In the genomic region with DNA sequence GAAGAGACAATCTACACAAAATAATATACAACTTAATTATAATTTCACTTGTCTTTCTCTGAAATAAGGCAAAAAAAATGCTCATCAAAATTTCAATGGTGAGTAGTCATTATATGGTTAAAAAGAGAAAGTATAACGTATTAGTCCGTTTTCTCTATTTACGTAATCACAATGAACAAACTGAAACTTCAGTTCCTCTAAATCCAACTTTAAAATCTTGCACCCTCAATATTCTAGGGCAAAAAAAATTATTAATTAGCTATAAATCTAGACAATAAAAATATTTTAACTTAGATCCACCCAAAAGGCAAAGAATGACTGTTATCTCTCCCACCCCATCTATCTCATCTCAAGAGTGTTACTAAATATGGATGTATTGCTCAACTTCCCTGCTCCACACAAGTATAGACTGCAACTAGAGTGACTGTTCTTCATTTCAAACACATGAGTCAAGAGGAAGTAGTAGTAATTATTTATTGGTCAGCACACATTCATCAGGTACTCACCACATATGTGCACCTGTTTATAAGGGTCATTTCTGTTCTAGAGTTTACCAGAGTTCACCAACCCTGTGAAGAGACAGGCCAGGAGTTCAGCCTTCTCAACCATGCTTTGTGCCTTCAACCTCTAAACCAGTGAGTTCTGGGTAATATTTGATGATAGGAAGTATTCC, we compare ENCODE assay signal across 2 cellular contexts.
TF ChIP-seq lines count a peak whose summit lies in the region.

No MANE protein-coding gene starts in this region.

TF ChIP-seq in IMR-90, 13 proteins besides CTCF, POLR2A, EP300 and RAD21 (continued from another document):
- TF ChIP-seq, protein P1, sequence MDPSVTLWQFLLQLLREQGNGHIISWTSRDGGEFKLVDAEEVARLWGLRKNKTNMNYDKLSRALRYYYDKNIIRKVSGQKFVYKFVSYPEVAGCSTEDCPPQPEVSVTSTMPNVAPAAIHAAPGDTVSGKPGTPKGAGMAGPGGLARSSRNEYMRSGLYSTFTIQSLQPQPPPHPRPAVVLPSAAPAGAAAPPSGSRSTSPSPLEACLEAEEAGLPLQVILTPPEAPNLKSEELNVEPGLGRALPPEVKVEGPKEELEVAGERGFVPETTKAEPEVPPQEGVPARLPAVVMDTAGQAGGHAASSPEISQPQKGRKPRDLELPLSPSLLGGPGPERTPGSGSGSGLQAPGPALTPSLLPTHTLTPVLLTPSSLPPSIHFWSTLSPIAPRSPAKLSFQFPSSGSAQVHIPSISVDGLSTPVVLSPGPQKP (IDR thresholded peaks at IDR 0.05; ENCODE audit: borderline replicate concordance, low read depth, low read length) = no peak

TF ChIP-seq in WTC11, 78 proteins besides CTCF, POLR2A, EP300 and RAD21 (continued from another document):
- no peak for TF ChIP-seq CBFB (CRISPR knock-in tag; IDR thresholded peaks at IDR 0.05; ENCODE audit: low read depth)
- TF ChIP-seq IRF2 (CRISPR knock-in tag; IDR thresholded peaks at IDR 0.05; ENCODE audit: borderline replicate concordance, low read depth) = no peak
